In genomic region chr11:113372317-113372716, GRCh38 we compare ENCODE assay signal across 21 cellular contexts. TPM values are rescaled to one million over a fixed set of nuclear protein-coding genes. Genes with fewer than 3 reads are reported as not detected.
DNase-seq lines count a peak whose midpoint lies in the region; ATAC-seq and TF ChIP-seq lines count a peak whose summit lies in the region.
"Had no signal": no experiment of that assay in that cellular context is flagged by ENCODE, and none has a peak within 500 bp of the region (broad histone marks: within the 10 kb centered on the region; RNA-seq: fewer than 3 reads in every experiment).

No MANE protein-coding gene starts in this region.

- H3K4me3 Mint-ChIP-seq in H9 (no peak overlapping the region), endodermal cell (no peak overlapping the region), osteocyte (ENCODE audit: unreplicated experiment) (no peak overlapping the region)
- H3K4me3 Mint-ChIP-seq: activated CD8-positive, alpha-beta T cell treated with anti-CD3 and anti-CD28 coated beads for 36 hours; activated T-helper 1 cell treated with anti-CD3 and anti-CD28 coated beads, Interleukin-12 subunit alpha, Interleukin-12 subunit beta, Interleukin-2, Interleukin-4 antibody, amounts not matched to agents 30 ng/mL and 10 ng/mL and 1 ng/mL, durations not matched to agents 14 hours and 24 hours and 36 hours; immature natural killer cell; natural killer cell; stimulated activated naive CD8-positive, alpha-beta T cell treated with anti-CD3 and anti-CD28 coated beads, Interleukin-15, Interleukin-2, amounts not matched to agents 100 ng/mL and 50 ng/mL, for 24 hours had no signal

- peaks cover 20 to 24% of the 10 kb centered on the region in 2 experiments for H3K4me1 Mint-ChIP-seq in H9
- H3K4me1 Mint-ChIP-seq in endodermal cell = peaks cover 74% of the 10 kb centered on the region
- no peaks in the 10 kb centered on the region for H3K4me1 Mint-ChIP-seq in osteocyte (ENCODE audit: unreplicated experiment)
- H3K4me1 Mint-ChIP-seq: immature natural killer cell, natural killer cell had no signal

- no peaks in the 10 kb centered on the region for H4K20me1 ChIP-seq in H9 (ENCODE audit: control insufficient read depth, insufficient read depth, insufficient read length)
- H4K20me1 ChIP-seq: BLaER1 had no signal

- DNase-seq in H9 = no peak
- peak; percentile 33 for DNase-seq in NCI-H69 (lab: John Stamatoyannopoulos, UW)
- DNase-seq in endodermal cell = no peak
- no peak for DNase-seq in osteocyte (ENCODE audit: extremely low spot score, unreplicated experiment)
- DNase-seq in DMS53 treated with DMSO at 0.1 percent for 48 hours (lab: John Stamatoyannopoulos, UW; ENCODE audit: unreplicated experiment) = no peak
- DNase-seq in activated CD8-positive, alpha-beta memory T cell treated with anti-CD3 and anti-CD28 coated beads, Interleukin-2, amount 50 U/mL, for 4 hours = no peak
- DNase-seq: activated CD8-positive, alpha-beta T cell treated with anti-CD3 and anti-CD28 coated beads for 36 hours; amygdala; glutamatergic neuron; immature natural killer cell; KG1; mammary epithelial cell; natural killer cell; NCI-H1417; RPMI8226; upper lobe of left lung had no signal

- no peak overlapping the region for H3K23ac ChIP-seq in H9 (ENCODE audit: insufficient read length, low read depth, low read length)

- H2BK15ac ChIP-seq in H9 (ENCODE audit: low read depth, low read length) = no peak overlapping the region

- H2AK5ac ChIP-seq in H9 (ENCODE audit: insufficient read length, low read length) = no peak overlapping the region

- no peak overlapping the region for H3K4me2 ChIP-seq in H9 (ENCODE audit: insufficient read depth, insufficient read length, low read length)
- H3K4me2 ChIP-seq: BLaER1 had no signal

- H3K36me3 Mint-ChIP-seq in H9 (ENCODE audit: insufficient read depth in 1 of 3, low read depth in 3 of 3) = no peaks in the 10 kb centered on the region
- H3K36me3 Mint-ChIP-seq in endodermal cell (ENCODE audit: low read depth) = no peaks in the 10 kb centered on the region
- H3K36me3 Mint-ChIP-seq in osteocyte (ENCODE audit: unreplicated experiment) = peaks cover 4% of the 10 kb centered on the region
- H3K36me3 Mint-ChIP-seq: natural killer cell had no signal

- no peak overlapping the region for H2BK12ac ChIP-seq in H9 (ENCODE audit: insufficient read length, low read depth, low read length)

- ATAC-seq in HG03432 (IDR thresholded peaks at IDR 0.05; ENCODE audit: unreplicated experiment) = no peak
- ATAC-seq: activated CD8-positive, alpha-beta T cell treated with anti-CD3 and anti-CD28 coated beads for 36 hours; natural killer cell had no signal

- no peak overlapping the region for H3K27ac Mint-ChIP-seq in H9
- H3K27ac Mint-ChIP-seq in endodermal cell = no peak overlapping the region
- H3K27ac Mint-ChIP-seq in osteocyte (ENCODE audit: unreplicated experiment) = no peak overlapping the region
- H3K27ac Mint-ChIP-seq: activated CD8-positive, alpha-beta T cell treated with anti-CD3 and anti-CD28 coated beads for 36 hours; activated T-helper 1 cell treated with anti-CD3 and anti-CD28 coated beads, Interleukin-12 subunit alpha, Interleukin-12 subunit beta, Interleukin-2, Interleukin-4 antibody, amounts not matched to agents 30 ng/mL and 10 ng/mL and 1 ng/mL, durations not matched to agents 14 hours and 24 hours and 36 hours; natural killer cell; stimulated activated naive CD8-positive, alpha-beta T cell treated with anti-CD3 and anti-CD28 coated beads, Interleukin-15, Interleukin-2, amounts not matched to agents 100 ng/mL and 50 ng/mL, for 24 hours had no signal

- H3K18ac ChIP-seq in H9 (ENCODE audit: insufficient read length, low read depth, low read length) = no peak overlapping the region

- H2AFZ ChIP-seq in H9 (ENCODE audit: low read length) = no peak overlapping the region

- H2BK20ac ChIP-seq in H9 (ENCODE audit: low read depth, low read length, poor library complexity, severe bottlenecking) = no peak overlapping the region

- H4K5ac ChIP-seq in H9 (ENCODE audit: insufficient read length, low read depth, low read length) = no peak overlapping the region

- no peak overlapping the region for H3K56ac ChIP-seq in H9 (ENCODE audit: insufficient read length, low read depth, low read length)

- no peak overlapping the region for H3K14ac ChIP-seq in H9 (ENCODE audit: insufficient read depth, low read length)

- 0 out of 3 replicates have a peak, but pooled peaks have one; percentile 29 for TF ChIP-seq CTCF in H9 (conservative IDR thresholded peaks at IDR 0.05)
- TF ChIP-seq CTCF in endodermal cell (conservative IDR thresholded peaks at IDR 0.05) = peak; percentile 52
- TF ChIP-seq CTCF in osteocyte (IDR thresholded peaks at IDR 0.05) = peak; percentile 12

- H3T11ph ChIP-seq in H9 (ENCODE audit: low read length) = no peak overlapping the region

- no peak overlapping the region for H3K9ac ChIP-seq in H9 (ENCODE audit: extremely low read depth, insufficient read length, low read length)
- no peak overlapping the region for H3K9ac ChIP-seq in endodermal cell (ENCODE audit: extremely low read depth, low read length, poor library complexity, severe bottlenecking)
- H3K9ac ChIP-seq: BLaER1 had no signal

- H3K79me1 ChIP-seq in H9 (ENCODE audit: insufficient read depth, low read depth, low read length, poor library complexity, severe bottlenecking) = no peaks in the 10 kb centered on the region

- H3K27ac ChIP-seq in H9 (ENCODE audit: insufficient read length, low read depth, low read length) = no peak overlapping the region
- H3K27ac ChIP-seq in endodermal cell (ENCODE audit: low read depth, low read length) = no peak overlapping the region
- H3K27ac ChIP-seq: BLaER1, HL-60, upper lobe of left lung had no signal

- H4K8ac ChIP-seq in H9 (replicated peaks; ENCODE audit: insufficient read length, low read depth, low read length) = no peak overlapping the region

- no CpG with 5 or more reads among the region's 4 CpGs for WGBS in H9 (ENCODE audit: extremely low coverage, insufficient read length, low lambda C conversion rate)
- WGBS in endodermal cell (ENCODE audit: insufficient coverage in 1 of 2, insufficient read length in 1 of 2), 2 experiments = 100% methylated on average over 3 of the region's 4 CpGs

- no peak overlapping the region for H2BK120ac ChIP-seq in H9 (ENCODE audit: low read depth, low read length, poor library complexity, severe bottlenecking)

- H3K23me2 ChIP-seq in H9 (ENCODE audit: insufficient read length, low read depth, low read length, poor library complexity, severe bottlenecking) = no peaks in the 10 kb centered on the region

- H3K9me3 Mint-ChIP-seq in H9 (no peaks in the 10 kb centered on the region), endodermal cell (no peaks in the 10 kb centered on the region), osteocyte (ENCODE audit: unreplicated experiment) (no peaks in the 10 kb centered on the region)
- H3K9me3 Mint-ChIP-seq: activated CD8-positive, alpha-beta T cell treated with anti-CD3 and anti-CD28 coated beads for 36 hours; activated T-helper 1 cell treated with anti-CD3 and anti-CD28 coated beads, Interleukin-12 subunit alpha, Interleukin-12 subunit beta, Interleukin-2, Interleukin-4 antibody, amounts not matched to agents 30 ng/mL and 10 ng/mL and 1 ng/mL, durations not matched to agents 14 hours and 24 hours and 36 hours; immature natural killer cell; natural killer cell; stimulated activated naive CD8-positive, alpha-beta T cell treated with anti-CD3 and anti-CD28 coated beads, Interleukin-15, Interleukin-2, amounts not matched to agents 100 ng/mL and 50 ng/mL, for 24 hours had no signal

- H3K79me2 ChIP-seq in H9 (ENCODE audit: insufficient read depth, low read length) = no peaks in the 10 kb centered on the region

- H3K9me3 ChIP-seq in H9 (ENCODE audit: control insufficient read depth, low read depth, low read length) (no peaks in the 10 kb centered on the region), endodermal cell (ENCODE audit: control insufficient read depth, low read length) (no peaks in the 10 kb centered on the region)
- H3K9me3 ChIP-seq: BLaER1, upper lobe of left lung had no signal

- H3K36me3 ChIP-seq in endodermal cell (ENCODE audit: control insufficient read depth, insufficient read depth, low read length) = no peaks in the 10 kb centered on the region
- H3K36me3 ChIP-seq: BLaER1 had no signal

- H2BK5ac ChIP-seq in H9 (ENCODE audit: insufficient read length, low read length) = no peak overlapping the region

- no peak overlapping the region for H4K91ac ChIP-seq in H9 (ENCODE audit: insufficient read length, low read depth, low read length)

- no peak overlapping the region for H3K4ac ChIP-seq in H9 (ENCODE audit: low read depth, low read length)

- peaks cover 3% of the 10 kb centered on the region; the same call in 1 of the 2 replicates for H3K4me1 ChIP-seq in H9 (ENCODE audit: insufficient read depth, low read length)
- H3K4me1 ChIP-seq in endodermal cell (ENCODE audit: control insufficient read depth, insufficient read depth, low read length) = peaks cover 26% of the 10 kb centered on the region
- H3K4me1 ChIP-seq: BLaER1, upper lobe of left lung had no signal

- H3K4me3 ChIP-seq in endodermal cell (ENCODE audit: low read length) = no peak overlapping the region
- H3K4me3 ChIP-seq: BLaER1, upper lobe of left lung had no signal

- H3K27me3 ChIP-seq in H9 (ENCODE audit: insufficient read depth, low read length) (no peaks in the 10 kb centered on the region), endodermal cell (ENCODE audit: control insufficient read depth, insufficient read depth, low read length, poor library complexity, severe bottlenecking) (peaks cover 25% of the 10 kb centered on the region)
- H3K27me3 ChIP-seq: BLaER1, upper lobe of left lung had no signal

- H3K27me3 Mint-ChIP-seq in H9 (ENCODE audit: low read depth) = no peaks in the 10 kb centered on the region
- H3K27me3 Mint-ChIP-seq in endodermal cell (ENCODE audit: insufficient read depth) = peaks cover 38% of the 10 kb centered on the region
- peaks cover 5% of the 10 kb centered on the region for H3K27me3 Mint-ChIP-seq in osteocyte (ENCODE audit: unreplicated experiment)
- H3K27me3 Mint-ChIP-seq: activated CD8-positive, alpha-beta T cell treated with anti-CD3 and anti-CD28 coated beads for 36 hours; stimulated activated naive CD8-positive, alpha-beta T cell treated with anti-CD3 and anti-CD28 coated beads, Interleukin-15, Interleukin-2, amounts not matched to agents 100 ng/mL and 50 ng/mL, for 24 hours had no signal

RNA-seq across cellular contexts. Expression of gene ANKK1, which starts 15.3 kb away (rescaled TPM):
- total RNA-seq in H9 (2021) (0.11 and 0.20 TPM in 2 replicates), endodermal cell (not detected), osteocyte (not detected in 2 replicates)
- 0.11 TPM for polyA plus RNA-seq in endodermal cell (2013, experiment 1 of 2)
- 0.17 TPM for polyA plus RNA-seq in endodermal cell (2013, experiment 2 of 2)
- total RNA-seq: activated CD8-positive, alpha-beta T cell treated with anti-CD3 and anti-CD28 coated beads for 36 hours; activated T-helper 1 cell treated with anti-CD3 and anti-CD28 coated beads, Interleukin-12 subunit alpha, Interleukin-12 subunit beta, Interleukin-2, Interleukin-4 antibody, amounts not matched to agents 30 ng/mL and 10 ng/mL and 1 ng/mL, durations not matched to agents 14 hours and 24 hours and 36 hours had no signal
- polyA plus RNA-seq: immature natural killer cell had no signal

RNA-seq across cellular contexts. Expression of gene TTC12, which starts 57.9 kb away (rescaled TPM):
- total RNA-seq in H9 (2021) (8.3 and 9.5 TPM in 2 replicates), endodermal cell (10 to 100 TPM; 19.5 to 26.7 TPM), osteocyte (12.6 and 13.2 TPM in 2 replicates)
- polyA plus RNA-seq in endodermal cell (2013, experiment 1 of 2) = 10.1 TPM
- 12.0 TPM for polyA plus RNA-seq in endodermal cell (2013, experiment 2 of 2)
